In genomic region chr1:217907504-217907903, GRCh38 we compare ENCODE assay signal across 19 cellular contexts.
DNase-seq lines count a peak whose midpoint lies in the region; ATAC-seq, FAIRE-seq and TF ChIP-seq lines count a peak whose summit lies in the region.
"Had no signal": no experiment of that assay in that cellular context is flagged by ENCODE, and none has a peak within 500 bp of the region (broad histone marks: within the 10 kb centered on the region; RNA-seq: fewer than 3 reads in every experiment).

No MANE protein-coding gene starts in this region.

- intact Hi-C loops in HCT116 (cut with micrococcal nuclease), result no loop called here

- H3K9me3 Mint-ChIP-seq in activated naive CD8-positive, alpha-beta T cell treated with anti-CD3 and anti-CD28 coated beads, Interleukin-2, amount 50 U/mL, for 24 hours, result peaks cover 6% of the 10 kb centered on the region
- H3K9me3 Mint-ChIP-seq: nephron progenitor cell had no signal

- no peak for ATAC-seq in HCT116
- no peak for ATAC-seq in activated naive CD8-positive, alpha-beta T cell treated with anti-CD3 and anti-CD28 coated beads, Interleukin-2, amount 50 U/mL, for 24 hours
- no peak for ATAC-seq in HG02623 (IDR thresholded peaks at IDR 0.05; ENCODE audit: unreplicated experiment)
- ATAC-seq: Right ventricle myocardium inferior had no signal

- H3K27ac ChIP-seq in HCT116 (ENCODE audit: low read depth, low read length) (no peak overlapping the region), fibroblast of lung (ENCODE audit: insufficient read depth, low read length) (no peak overlapping the region)

- no peaks in the 10 kb centered on the region for H3K79me2 ChIP-seq in HCT116 (ENCODE audit: insufficient read depth, low read length)
- H3K79me2 ChIP-seq in fibroblast of lung (ENCODE audit: control insufficient read depth, insufficient read depth, low read length), result no peaks in the 10 kb centered on the region

- H3K4me1 ChIP-seq in HCT116 (ENCODE audit: control insufficient read depth in 1 of 2, insufficient read depth in 2 of 2, low read length in 2 of 2) (no peaks in the 10 kb centered on the region), fibroblast of lung (ENCODE audit: control insufficient read depth, extremely low read depth, insufficient read depth, low read length) (no peaks in the 10 kb centered on the region)
- H3K4me1 ChIP-seq: HAP-1 had no signal

- POLR2A ChIA-PET in HCT116 (lab: Charles Lee), result no interaction called here

- H4K20me1 ChIP-seq in HCT116 (ENCODE audit: insufficient read depth) (no peaks in the 10 kb centered on the region), fibroblast of lung (ENCODE audit: control insufficient read depth, extremely low read depth, insufficient read depth, low read length) (peaks cover 1% of the 10 kb centered on the region)

- TF ChIP-seq CTCF in HCT116 (IDR thresholded peaks at IDR 0.05 in 2 of 3, conservative IDR thresholded peaks at IDR 0.05 in 1 of 3; ENCODE audit: borderline replicate concordance in 1 of 3, insufficient read depth in 1 of 3, low read depth in 2 of 3, low read length in 2 of 3) (no peak), fibroblast of lung (conservative IDR thresholded peaks at IDR 0.05 in 1 of 2, IDR thresholded peaks at IDR 0.05 in 1 of 2; ENCODE audit: low read depth in 1 of 2, low read length in 2 of 2) (no peak)

- H3K4me3 Mint-ChIP-seq in activated naive CD8-positive, alpha-beta T cell treated with anti-CD3 and anti-CD28 coated beads, Interleukin-2, amount 50 U/mL, for 24 hours, result no peak overlapping the region
- H3K4me3 Mint-ChIP-seq: memory B cell, nephron progenitor cell had no signal

- H3K27me3 ChIP-seq in HCT116 (ENCODE audit: insufficient read depth, low read length), result 0 out of 2 replicates have a peak, but pooled peaks cover 13% of the 10 kb centered on the region
- H3K27me3 ChIP-seq in fibroblast of lung (ENCODE audit: control insufficient read depth, insufficient read depth, low read length), result no peaks in the 10 kb centered on the region

- no peak for TF ChIP-seq POLR2A in HCT116 (IDR thresholded peaks at IDR 0.05; ENCODE audit: borderline replicate concordance, extremely low read depth, insufficient read depth, insufficient read length)

- H3K4me2 ChIP-seq in HCT116 (ENCODE audit: low read length) (no peak overlapping the region), fibroblast of lung (ENCODE audit: extremely low read depth, insufficient read depth, low read length) (no peak overlapping the region)

- H3K4me1 Mint-ChIP-seq in activated naive CD8-positive, alpha-beta T cell treated with anti-CD3 and anti-CD28 coated beads, Interleukin-2, amount 50 U/mL, for 24 hours, result no peaks in the 10 kb centered on the region
- H3K4me1 Mint-ChIP-seq: memory B cell had no signal

- no peak for FAIRE-seq in RCC 7860 (lab: Jason Lieb, UNC)
- FAIRE-seq: endometrium had no signal

- RAD21 ChIA-PET in HCT116 (lab: Charles Lee; ENCODE audit: low non-redundant PET in 1 of 2, low total read pairs in 2 of 2, uncharacterized antibody in 2 of 2, unreplicated experiment in 2 of 2), result no interaction called here

- H3K36me3 ChIP-seq in HCT116 (ENCODE audit: control insufficient read depth in 1 of 2, insufficient read depth in 2 of 2, low read length in 2 of 2), result no peaks in the 10 kb centered on the region
- no peaks in the 10 kb centered on the region for H3K36me3 ChIP-seq in fibroblast of lung (ENCODE audit: control insufficient read depth, insufficient read depth, low read length)
- H3K36me3 ChIP-seq: HAP-1 had no signal

- TF ChIP-seq RAD21 in HCT116 (IDR thresholded peaks at IDR 0.05; ENCODE audit: low read depth), result no peak

- H3K9ac ChIP-seq in HCT116 (ENCODE audit: low read length), result no peak overlapping the region
- no peak overlapping the region for H3K9ac ChIP-seq in fibroblast of lung (ENCODE audit: insufficient read depth, low read length)

- H3K36me3 Mint-ChIP-seq in activated naive CD8-positive, alpha-beta T cell treated with anti-CD3 and anti-CD28 coated beads, Interleukin-2, amount 50 U/mL, for 24 hours (ENCODE audit: low read depth), result no peaks in the 10 kb centered on the region
- H3K36me3 Mint-ChIP-seq: memory B cell had no signal

- H3K4me3 ChIP-seq in HCT116 (replicated peaks in 1 of 2; ENCODE audit: low read depth in 1 of 2, low read length in 2 of 2) (no peak overlapping the region), fibroblast of lung (replicated peaks in 1 of 4; ENCODE audit: control extremely low read depth in 1 of 4, insufficient read depth in 1 of 4, low read depth in 3 of 4, low read length in 4 of 4) (no peak overlapping the region)
- H3K4me3 ChIP-seq: HAP-1 had no signal

- no peaks in the 10 kb centered on the region for H3K27me3 Mint-ChIP-seq in activated naive CD8-positive, alpha-beta T cell treated with anti-CD3 and anti-CD28 coated beads, Interleukin-2, amount 50 U/mL, for 24 hours
- H3K27me3 Mint-ChIP-seq: memory B cell had no signal

- H3K27ac Mint-ChIP-seq in activated naive CD8-positive, alpha-beta T cell treated with anti-CD3 and anti-CD28 coated beads, Interleukin-2, amount 50 U/mL, for 24 hours, result no peak overlapping the region
- H3K27ac Mint-ChIP-seq: memory B cell, nephron progenitor cell had no signal

- no peaks in the 10 kb centered on the region for H3K9me3 ChIP-seq in HCT116 (ENCODE audit: control insufficient read depth in 1 of 2, insufficient read depth in 1 of 2, low read depth in 1 of 2, low read length in 2 of 2)
- no peaks in the 10 kb centered on the region for H3K9me3 ChIP-seq in fibroblast of lung (ENCODE audit: control insufficient read depth, insufficient read depth, low read depth, low read length)
- H3K9me3 ChIP-seq: Caco-2, HAP-1 had no signal

- no TSS peak for BruUV-seq in HCT116 (replicated peaks; lab: Mats Ljungman, UMichigan)

- no peak overlapping the region for H2AFZ ChIP-seq in HCT116 (ENCODE audit: low read depth, low read length, poor library complexity, severe bottlenecking)
- no peak overlapping the region for H2AFZ ChIP-seq in fibroblast of lung (ENCODE audit: low read length)

- DNase-seq in COLO829 (ENCODE audit: low spot score) (peak; percentile 24), HCT116 (ENCODE audit: low read depth, low spot score) (no peak), RCC 7860 (ENCODE audit: low spot score) (peak; percentile 9), fibroblast of lung (ENCODE audit: low read depth in 2 of 2) (peak; percentile 39 to 53), superior temporal gyrus (ENCODE audit: extremely low spot score) (no peak), Kasumi-1 (lab: John Stamatoyannopoulos, UW) (no peak)
- no peak for DNase-seq in activated naive CD8-positive, alpha-beta T cell treated with anti-CD3 and anti-CD28 coated beads, Interleukin-2, amount 50 U/mL, for 24 hours
- DNase-seq: activated CD4-positive, CD25-positive, alpha-beta regulatory T cell; amygdala; Caco-2; NCI-H1092 treated with DMSO at 0.1 percent for 48 hours; NCI-H748 treated with DMSO at 0.1 percent for 48 hours; nephron progenitor cell; retina had no signal

- CTCF ChIA-PET in HCT116 (lab: Charles Lee), result no interaction called here

- no peaks in the 10 kb centered on the region for H3K9me2 ChIP-seq in HCT116 (ENCODE audit: insufficient read depth)

TF ChIP-seq in HCT116, 20 proteins besides CTCF, POLR2A, EP300 and RAD21:
- TF ChIP-seq FOSL1 (IDR thresholded peaks at IDR 0.05; ENCODE audit: low read depth) (peak; percentile 38), CEBPB (IDR thresholded peaks at IDR 0.05; ENCODE audit: low read depth) (peak; percentile 54), ELF1 (IDR thresholded peaks at IDR 0.05; ENCODE audit: borderline replicate concordance, low read depth) (no peak)

Comparison
In these comparisons a context has a peak if more than half of its experiments do, and no peak if none do; other contexts are left out.
1. DNase-seq: peak in COLO829 (single experiment), RCC 7860 (single experiment) and fibroblast of lung (2 of 2); none in HCT116 (single experiment), superior temporal gyrus (single experiment), Kasumi-1 (0 of 2) and activated naive CD8-positive, alpha-beta T cell treated with anti-CD3 and anti-CD28 coated beads, Interleukin-2, amount 50 U/mL, for 24 hours (single experiment).